9 cellular contexts compared by ENCODE assay signal in genomic region chr13:30872685-30873443, GRCh38. TPM values are rescaled to one million over a fixed set of nuclear protein-coding genes. Genes with fewer than 3 reads are reported as not detected.
A peak's percentile ranks its signal among the peaks of the same experiment; 100 is the strongest.
DNase-seq lines count a peak whose midpoint lies in the region; ATAC-seq, FAIRE-seq and TF ChIP-seq lines count a peak whose summit lies in the region.
"Had no signal": no experiment of that assay in that cellular context is flagged by ENCODE, and none has a peak within 500 bp of the region (broad histone marks: within the 10 kb centered on the region; RNA-seq: fewer than 3 reads in every experiment).

No MANE protein-coding gene starts in this region.

- no peaks in the 10 kb centered on the region for H3K79me2 ChIP-seq in H1 (ENCODE audit: control insufficient read depth in 1 of 2, insufficient read depth in 2 of 2, low read length in 2 of 2)
- no peaks in the 10 kb centered on the region for H3K79me2 ChIP-seq in neural cell (replicated peaks; ENCODE audit: insufficient read depth, low read length)

- H2AFZ ChIP-seq in H1 (ENCODE audit: low read length) (no peak overlapping the region), neural cell (ENCODE audit: low read depth, low read length) (no peak overlapping the region)

- 0 out of 2 replicates have a peak overlapping the region, but pooled peaks have one; percentile 35 for H2BK5ac ChIP-seq in H1 (ENCODE audit: low read depth, low read length)

- no peak overlapping the region for H4K91ac ChIP-seq in H1 (replicated peaks; ENCODE audit: insufficient read length, low read length)

- POLR2A ChIA-PET in H1 (lab: Charles Lee; ENCODE audit: partially characterized antibody) = interaction anchor here (2.0 kb wide), 1 partner anchor 9 kb away, joined by 15 read pairs; no protein-coding TSS in a partner anchor

- no peak overlapping the region for H2AK5ac ChIP-seq in H1 (ENCODE audit: low read depth, low read length)

- TF ChIP-seq CTCF in NB4 (IDR thresholded peaks at IDR 0.05; ENCODE audit: low read depth, low read length) (no peak), H1 (IDR thresholded peaks at IDR 0.05; ENCODE audit: control extremely low read depth in 1 of 3, insufficient read depth in 1 of 3, low read depth in 1 of 3, low read length in 3 of 3) (no peak), neural cell (IDR thresholded peaks at IDR 0.05; ENCODE audit: poor library complexity, severe bottlenecking) (no peak)

- no peak for ATAC-seq in HG03442 (IDR thresholded peaks at IDR 0.05; ENCODE audit: unreplicated experiment)
- ATAC-seq in HG02610 (IDR thresholded peaks at IDR 0.05; ENCODE audit: unreplicated experiment) = no peak
- ATAC-seq: Panc1 had no signal

- no peak overlapping the region for H2BK120ac ChIP-seq in H1 (replicated peaks; ENCODE audit: low read depth, low read length)

- no peak overlapping the region for H3K18ac ChIP-seq in H1 (ENCODE audit: extremely low read depth, low read length)

- CTCF ChIA-PET in H1 (lab: Charles Lee; ENCODE audit: partially characterized antibody) = interaction anchor here (1.1 to 1.5 kb wide), 4 partner anchors 20 to 190 kb away, joined by 3 to 9 read pairs (median 4); no protein-coding TSS in a partner anchor

- H3K4ac ChIP-seq in H1 (replicated peaks; ENCODE audit: insufficient read length, low read depth, low read length) = no peak overlapping the region

- WGBS in H1 (ENCODE audit: extremely low coverage in 1 of 2, insufficient coverage in 1 of 2, insufficient read length in 1 of 2, insufficient replicate concordance in 2 of 2, low coverage in 1 of 2, low lambda C conversion rate in 2 of 2, missing lambda C conversion rate in 1 of 2), 2 experiments = 22% methylated on average over 6 of the region's 6 CpGs; no CpG with 5 or more reads in 1 of the 2 experiments

- peaks cover 12 to 24% (median 16%) of the 10 kb centered on the region in 4 experiments; a peak in 6 of 7 replicates for H3K4me1 ChIP-seq in H1 (replicated peaks in 1 of 4; ENCODE audit: control insufficient read depth in 3 of 4, insufficient read depth in 4 of 4, low read length in 3 of 4)

- no peaks in the 10 kb centered on the region for H4K20me1 ChIP-seq in H1 (replicated peaks in 1 of 2; ENCODE audit: control insufficient read depth in 1 of 2, insufficient read depth in 2 of 2, low read length in 2 of 2)
- no peaks in the 10 kb centered on the region for H4K20me1 ChIP-seq in neural cell (ENCODE audit: insufficient read depth)

- no peak overlapping the region for H3K14ac ChIP-seq in H1 (ENCODE audit: insufficient read length)

- H3K23me2 ChIP-seq in H1 (ENCODE audit: low read depth, low read length) = no peaks in the 10 kb centered on the region

- H3K27me3 ChIP-seq in H1 (replicated peaks in 1 of 4; ENCODE audit: control insufficient read depth in 3 of 4, extremely low read depth in 1 of 4, insufficient read depth in 3 of 4, low read length in 3 of 4) (no peaks in the 10 kb centered on the region), neural cell (ENCODE audit: insufficient read depth, low read depth, low read length) (no peaks in the 10 kb centered on the region)

- no peak overlapping the region for H3K56ac ChIP-seq in H1 (replicated peaks; ENCODE audit: insufficient read length, low read depth, low read length)

- H4K5ac ChIP-seq in H1 (ENCODE audit: insufficient read length, low read depth, low read length) = no peak overlapping the region

- TF ChIP-seq POLR2A in NB4 (IDR thresholded peaks at IDR 0.05; ENCODE audit: extremely low read depth, insufficient read length) (no peak), H1 (IDR thresholded peaks at IDR 0.05; ENCODE audit: control extremely low read depth in 1 of 2, low read depth in 2 of 2, low read length in 2 of 2) (no peak)

- no peak overlapping the region for H3K4me3 ChIP-seq in NB4 (ENCODE audit: low read depth, low read length)
- peak overlapping the region in 2 of 4 experiments; percentile 5 to 23; a peak in 1 of 8 replicates for H3K4me3 ChIP-seq in H1 (ENCODE audit: extremely low read depth in 1 of 4, insufficient read depth in 2 of 4, low read depth in 3 of 4, low read length in 4 of 4)
- H3K4me3 ChIP-seq in neural cell (ENCODE audit: low read length) = peak overlapping the region; percentile 16

- H3F3A ChIP-seq in neural cell (ENCODE audit: insufficient read depth, low read length, poor library complexity, severe bottlenecking) = no peaks in the 10 kb centered on the region

- H3K9ac ChIP-seq in H1 (replicated peaks in 1 of 4; ENCODE audit: extremely low read depth in 1 of 4, low read depth in 3 of 4, low read length in 3 of 4) (no peak overlapping the region; a peak in 1 of 7 replicates), neural cell (ENCODE audit: low read length) (no peak overlapping the region)

- TF ChIP-seq RAD21 in H1 (IDR thresholded peaks at IDR 0.05 in 1 of 2, conservative IDR thresholded peaks at IDR 0.05 in 1 of 2; ENCODE audit: low read depth in 2 of 2, low read length in 2 of 2) (no peak), neural cell (conservative IDR thresholded peaks at IDR 0.05) (no peak)

- TF ChIP-seq EP300 in H1 (IDR thresholded peaks at IDR 0.05; ENCODE audit: borderline replicate concordance in 1 of 2, low read depth in 2 of 2, low read length in 2 of 2) = no peak
- no peak for TF ChIP-seq EP300 in neural cell (conservative IDR thresholded peaks at IDR 0.05; ENCODE audit: poor library complexity, severe bottlenecking)

- no peak overlapping the region for H4K8ac ChIP-seq in H1 (ENCODE audit: extremely low read depth, insufficient read depth, low read length)

- H3K9me3 ChIP-seq in H1 (ENCODE audit: insufficient read depth in 2 of 2, low read depth in 1 of 2, low read length in 1 of 2) (no peaks in the 10 kb centered on the region), neural cell (ENCODE audit: low read length) (no peaks in the 10 kb centered on the region)

- no peak overlapping the region for H3K23ac ChIP-seq in H1 (ENCODE audit: insufficient read length)

- H2BK15ac ChIP-seq in H1 (ENCODE audit: low read length) = no peak overlapping the region

- no peak overlapping the region for H2BK12ac ChIP-seq in H1 (ENCODE audit: low read depth, low read length)

- H3K36me3 ChIP-seq in H1 (ENCODE audit: control insufficient read depth in 2 of 4, insufficient read depth in 4 of 4, low read length in 3 of 4) (no peaks in the 10 kb centered on the region), neural cell (ENCODE audit: insufficient read depth, low read length) (no peaks in the 10 kb centered on the region)

- H3K4me2 ChIP-seq in H1 (ENCODE audit: insufficient read depth in 1 of 2, low read depth in 2 of 2, low read length in 2 of 2) (peak overlapping the region; percentile 21 to 25; a peak in 2 of 4 replicates), neural cell (ENCODE audit: low read length) (peak overlapping the region; percentile 41)

- H3K9me2 ChIP-seq in neural cell (ENCODE audit: insufficient read depth, low read length) = no peaks in the 10 kb centered on the region

- FAIRE-seq in H1 (lab: Jason Lieb, UNC) = peak; percentile 58

- no peaks in the 10 kb centered on the region for H3K79me1 ChIP-seq in H1 (ENCODE audit: low read depth, low read length)

- H2BK20ac ChIP-seq in H1 (ENCODE audit: low read length) = no peak overlapping the region

- H3K27ac ChIP-seq in H1 (ENCODE audit: low read depth, low read length) = no peak overlapping the region
- no peak overlapping the region for H3K27ac ChIP-seq in neural cell (ENCODE audit: low read length)

- peak; percentile 74 for DNase-seq in AG20443 (ENCODE audit: low spot score)
- DNase-seq in NB4 (ENCODE audit: low read depth) = peak; percentile 61
- no peak for DNase-seq in H1 (ENCODE audit: low read depth in 1 of 2, low spot score in 2 of 2)
- no peak for DNase-seq in NCI-H1048 (lab: John Stamatoyannopoulos, UW)
- no peak for DNase-seq in NCI-H510A treated with DMSO at 0.1 percent for 48 hours (lab: John Stamatoyannopoulos, UW)

TF ChIP-seq in H1, 55 proteins besides CTCF, POLR2A, EP300 and RAD21 (continues in another document):
- no peak for TF ChIP-seq RXRA (IDR thresholded peaks at IDR 0.05; ENCODE audit: insufficient read depth, low read depth, low read length)
- TF ChIP-seq NANOG (IDR thresholded peaks at IDR 0.05; ENCODE audit: insufficient read depth, low read depth, low read length, poor library complexity, severe bottlenecking) = peak; percentile 9
- TF ChIP-seq BRCA1 (IDR thresholded peaks at IDR 0.05; ENCODE audit: low read depth, low read length) = no peak
- no peak for TF ChIP-seq BCL11A (IDR thresholded peaks at IDR 0.05; ENCODE audit: low read depth in 2 of 2, low read length in 2 of 2)

TF ChIP-seq in neural cell, 6 proteins besides CTCF, POLR2A, EP300 and RAD21 (continues in another document):
- TF ChIP-seq SMC3 (conservative IDR thresholded peaks at IDR 0.05; ENCODE audit: poor library complexity) = no peak

RNA-seq across cellular contexts. Expression of gene MEDAG, which starts 33.2 kb away (rescaled TPM):
- 1.6 and 2.1 TPM in 2 replicates for total RNA-seq in H1 (2021; fragmentation: NEBNext Ultra II Directional; extraction: Animal tissue kit (Norgen Biotek cat#: 25700))
- polyA plus RNA-seq in H1 (2011; rRNA removed) = 2.4 and 3.1 TPM in 2 replicates
- polyA plus RNA-seq in H1 (2011; cell fraction: cytosol; rRNA removed) = 3.1 TPM
- 1.7 TPM for polyA plus RNA-seq in H1 (2011; cell fraction: nucleus; rRNA removed)
- polyA plus RNA-seq in H1 (2012, experiment 1 of 2) = 2.0 to 3.1 TPM (median 2.5 TPM) in 4 replicates
- 0.75 TPM for polyA plus RNA-seq in H1 (2012, experiment 2 of 2)
- polyA plus RNA-seq in H1 (2013, experiment 1 of 2) = 1.2 TPM
- 1.6 TPM for polyA plus RNA-seq in H1 (2013, experiment 2 of 2)
- polyA minus RNA-seq in H1 (2011; rRNA and poly(A)+ RNA removed) = 1.8 TPM in 2 replicates
- 1.2 TPM for polyA minus RNA-seq in H1 (2011; cell fraction: cytosol; rRNA and poly(A)+ RNA removed)
- polyA minus RNA-seq in H1 (2011; cell fraction: nucleus; rRNA and poly(A)+ RNA removed) = 1.4 TPM
- polyA plus RNA-seq in neural cell = not detected in 2 replicates
- polyA minus RNA-seq in neural cell = not detected in 2 replicates

RNA-seq across cellular contexts. Expression of gene TEX26, which starts 59.6 kb away (rescaled TPM):
- total RNA-seq in H1 (2021; fragmentation: NEBNext Ultra II Directional; extraction: Animal tissue kit (Norgen Biotek cat#: 25700)) = not detected in 2 replicates
- polyA plus RNA-seq in H1 (2011; rRNA removed) (not detected in 2 replicates), neural cell (not detected in 2 replicates)
- not detected for polyA plus RNA-seq in H1 (2011; cell fraction: cytosol; rRNA removed)
- not detected for polyA plus RNA-seq in H1 (2011; cell fraction: nucleus; rRNA removed)
- polyA plus RNA-seq in H1 (2012, experiment 1 of 2) = not detected in 4 replicates
- polyA plus RNA-seq in H1 (2012, experiment 2 of 2) = not detected
- polyA plus RNA-seq in H1 (2013, experiment 1 of 2) = not detected
- polyA plus RNA-seq in H1 (2013, experiment 2 of 2) = not detected
- polyA minus RNA-seq in H1 (2011; rRNA and poly(A)+ RNA removed) = not detected in 2 replicates
- not detected for polyA minus RNA-seq in H1 (2011; cell fraction: cytosol; rRNA and poly(A)+ RNA removed)
- not detected for polyA minus RNA-seq in H1 (2011; cell fraction: nucleus; rRNA and poly(A)+ RNA removed)
- polyA minus RNA-seq in neural cell = 1.2 TPM in 1 of 2 replicates, not detected in the other

Comparison
In these comparisons a context has a peak if more than half of its experiments do, and no peak if none do; other contexts are left out.
1. DNase-seq: peak in AG20443 (single experiment) and NB4 (single experiment); none in H1 (0 of 2), NCI-H1048 (single experiment) and NCI-H510A treated with DMSO at 0.1 percent for 48 hours (single experiment).